ENCODE assay signal across 8 cellular contexts in genomic region chr15:63466378-63467192, GRCh38. TPM values are rescaled to one million over a fixed set of nuclear protein-coding genes. Genes with fewer than 3 reads are reported as not detected.
DNase-seq lines count a peak whose midpoint lies in the region; ATAC-seq and TF ChIP-seq lines count a peak whose summit lies in the region.

No MANE protein-coding gene starts in this region.

- H3K27ac Mint-ChIP-seq in natural killer cell treated with Interleukin-12 subunit alpha and Interleukin-12 subunit beta and Interleukin-15 and Interleukin-18, amount 100 ng/mL, for 72 hours, result no peak overlapping the region

- no peaks in the 10 kb centered on the region for H3K9me3 Mint-ChIP-seq in natural killer cell treated with Interleukin-12 subunit alpha and Interleukin-12 subunit beta and Interleukin-15 and Interleukin-18, amount 100 ng/mL, for 72 hours

- 22 to 32% methylated on average over 4 to 7 of the region's 8 CpGs for WGBS in esophagus squamous epithelium, 2 donors

- no peaks in the 10 kb centered on the region for H3K36me3 Mint-ChIP-seq in natural killer cell treated with Interleukin-12 subunit alpha and Interleukin-12 subunit beta and Interleukin-15 and Interleukin-18, amount 100 ng/mL, for 72 hours

- ATAC-seq in HG03196 (IDR thresholded peaks at IDR 0.05; ENCODE audit: unreplicated experiment), result peak; percentile 74
- ATAC-seq in natural killer cell treated with Interleukin-12 subunit alpha and Interleukin-12 subunit beta and Interleukin-15 and Interleukin-18, amount 100 ng/mL, for 72 hours, result peak; percentile 76 to 77
- no peak for ATAC-seq in HG02970 (IDR thresholded peaks at IDR 0.05; ENCODE audit: low FRiP score, unreplicated experiment)

- H3K9me3 ChIP-seq in esophagus squamous epithelium, result no peaks in the 10 kb centered on the region

- H3K4me1 Mint-ChIP-seq in natural killer cell treated with Interleukin-12 subunit alpha and Interleukin-12 subunit beta and Interleukin-15 and Interleukin-18, amount 100 ng/mL, for 72 hours (ENCODE audit: low read depth in 2 of 2), result peaks cover 0 to 5% of the 10 kb centered on the region in 2 donors

- no peaks in the 10 kb centered on the region for H3K36me3 ChIP-seq in esophagus squamous epithelium

- TF ChIP-seq CTCF in esophagus squamous epithelium (IDR thresholded peaks at IDR 0.05), result peak; percentile 44 to 74 (median 60)

- H3K4me1 ChIP-seq in esophagus squamous epithelium, result peaks cover 0 to 33% (median 2%) of the 10 kb centered on the region in 3 donors

- DNase-seq in SIG-M5 treated with dmso at 0.1 percent for 504 hours (lab: John Stamatoyannopoulos, UW; ENCODE audit: unreplicated experiment), result peak; percentile 52
- DNase-seq in SIG-M5 (lab: John Stamatoyannopoulos, UW), result no peak
- DNase-seq in NCI-H774 (lab: John Stamatoyannopoulos, UW), result peak; percentile 48
- peak; percentile 23 for DNase-seq in activated T-cell treated with anti-CD3 and anti-CD28 coated beads for 1 hour (ENCODE audit: low read depth)
- no peak for DNase-seq in esophagus squamous epithelium (lab: John Stamatoyannopoulos, UW)
- DNase-seq in natural killer cell treated with Interleukin-12 subunit alpha and Interleukin-12 subunit beta and Interleukin-15 and Interleukin-18, amount 100 ng/mL, for 72 hours (ENCODE audit: low spot score), result peak; percentile 67

- H3K27me3 Mint-ChIP-seq in natural killer cell treated with Interleukin-12 subunit alpha and Interleukin-12 subunit beta and Interleukin-15 and Interleukin-18, amount 100 ng/mL, for 72 hours, result peaks cover 0 to 20% of the 10 kb centered on the region in 2 donors

- no peak overlapping the region for H3K4me3 Mint-ChIP-seq in natural killer cell treated with Interleukin-12 subunit alpha and Interleukin-12 subunit beta and Interleukin-15 and Interleukin-18, amount 100 ng/mL, for 72 hours

- no peak overlapping the region for H3K27ac ChIP-seq in esophagus squamous epithelium

- no peak overlapping the region for H3K4me3 ChIP-seq in esophagus squamous epithelium

- TF ChIP-seq POLR2A in esophagus squamous epithelium (IDR thresholded peaks at IDR 0.05), result no peak

- intact Hi-C loops in esophagus squamous epithelium (cut with DNase I), result no loop called here

- peaks cover 0 to 2% (median 0%) of the 10 kb centered on the region in 4 donors for H3K27me3 ChIP-seq in esophagus squamous epithelium

RNA-seq across cellular contexts. Expression of gene USP3, which starts 37.8 kb away (rescaled TPM):
- total RNA-seq in esophagus squamous epithelium, result 10 to 100 TPM; 27.3 to 52.8 (median 32.2) TPM
- total RNA-seq in natural killer cell treated with Interleukin-12 subunit alpha and Interleukin-12 subunit beta and Interleukin-15 and Interleukin-18, amount 100 ng/mL, for 72 hours, result 10 to 100 TPM; 70.0 to 75.3 TPM

Comparison
In these comparisons a context has a peak if more than half of its experiments do, and no peak if none do; other contexts are left out.
1. DNase-seq: peak in SIG-M5 treated with dmso at 0.1 percent for 504 hours (single experiment), NCI-H774 (single experiment), activated T-cell treated with anti-CD3 and anti-CD28 coated beads for 1 hour (single experiment) and natural killer cell treated with Interleukin-12 subunit alpha and Interleukin-12 subunit beta and Interleukin-15 and Interleukin-18, amount 100 ng/mL, for 72 hours (single experiment); none in SIG-M5 (single experiment) and esophagus squamous epithelium (single experiment).